16 cellular contexts compared by ENCODE assay signal in the genomic region with DNA sequence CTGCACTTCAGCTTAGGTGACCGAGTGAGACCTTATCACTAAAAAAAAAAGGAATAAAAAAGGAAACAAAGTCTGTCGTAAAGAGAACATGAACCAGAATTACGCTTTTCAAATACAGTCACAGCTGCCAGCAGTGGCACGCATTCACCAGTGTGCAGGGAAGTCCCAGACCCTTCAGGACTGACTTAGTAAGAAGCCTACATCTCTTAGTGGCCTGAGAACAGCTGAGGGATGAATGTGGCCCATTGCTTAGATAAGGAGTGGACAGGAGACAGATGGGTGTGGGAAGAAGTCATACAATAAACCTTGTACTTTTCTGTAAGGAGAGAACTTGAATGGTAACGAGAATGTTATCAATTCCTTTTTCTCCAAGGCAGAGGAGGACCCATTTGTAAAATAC.
"Had no signal": no experiment of that assay in that cellular context is flagged by ENCODE, and none has a peak within 500 bp of the region (broad histone marks: within the 10 kb centered on the region; RNA-seq: fewer than 3 reads in every experiment).

No MANE protein-coding gene starts in this region.

- H3K9me3 ChIP-seq: left lung, vagina had no signal

- ATAC-seq: activated T-cell treated with anti-CD3 and anti-CD28 coated beads, Interleukin-2, amount 50 U/mL, for 72 hours had no signal

- H3K4me1 ChIP-seq: left lung had no signal

- DNase-seq: activated B cell treated with CpG ODN at 0.5 μM for 24 hours; activated CD4-positive, alpha-beta memory T cell treated with anti-CD3 and anti-CD28 coated beads for 36 hours; activated CD4-positive, alpha-beta T cell treated with anti-CD3 and anti-CD28 coated beads for 4 hours; activated effector memory CD4-positive, alpha-beta T cell treated with Interleukin-2 at 50 U/mL for 16 hours; activated naive CD4-positive, alpha-beta T cell treated with anti-CD3 and anti-CD28 coated beads for 36 hours; activated T-cell treated with anti-CD3 and anti-CD28 coated beads, Interleukin-2, amount 50 U/mL, for 72 hours; endodermal cell; left lung; mammary epithelial cell; midbrain; occipital lobe; posterior cingulate gyrus; stimulated activated CD4-positive, alpha-beta T cell treated with anti-CD3 and anti-CD28 coated beads, Interleukin-12 subunit alpha, Interleukin-12 subunit beta, amount 100 ng/mL, for 4 hours; substantia nigra; trophoblast cell had no signal

- H3K36me3 ChIP-seq: left lung, vagina had no signal

- H3K4me3 ChIP-seq: left lung, vagina had no signal

- H3K27ac ChIP-seq: left lung, vagina had no signal

- H3K27me3 ChIP-seq: left lung, vagina had no signal
